Comparison of ENCODE assay signal across 10 cellular contexts in the genomic region with DNA sequence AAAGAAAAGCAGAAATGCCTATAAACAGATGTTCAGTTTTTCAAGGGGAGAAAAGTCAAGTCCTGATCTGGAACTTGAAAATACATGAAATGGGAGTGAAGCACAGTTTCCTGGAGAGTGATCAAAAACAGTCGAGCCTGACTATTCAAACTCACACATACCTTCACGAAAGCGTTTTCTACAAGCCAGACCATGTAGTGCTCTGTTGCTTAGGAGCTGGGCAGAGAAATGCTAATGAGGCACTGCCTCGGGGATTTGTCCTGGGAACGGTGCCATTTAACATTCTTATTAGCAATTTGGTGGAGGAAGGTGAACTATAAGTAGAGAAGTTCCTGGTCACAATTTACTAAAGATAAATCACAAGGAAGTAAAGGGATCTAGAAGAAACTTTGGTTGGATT. TPM values are rescaled to one million over a fixed set of nuclear protein-coding genes. Genes with fewer than 3 reads are reported as not detected.
A peak's percentile ranks its signal among the peaks of the same experiment; 100 is the strongest.
DNase-seq lines count a peak whose midpoint lies in the region; ATAC-seq lines count a peak whose summit lies in the region.
"Had no signal": no experiment of that assay in that cellular context is flagged by ENCODE, and none has a peak within 500 bp of the region (broad histone marks: within the 10 kb centered on the region; RNA-seq: fewer than 3 reads in every experiment).

No MANE protein-coding gene starts in this region.

- ATAC-seq in HG02970 (IDR thresholded peaks at IDR 0.05; ENCODE audit: low FRiP score, unreplicated experiment) (no peak), GM21723 (IDR thresholded peaks at IDR 0.05; ENCODE audit: unreplicated experiment) (no peak), HG02884 (IDR thresholded peaks at IDR 0.05; ENCODE audit: unreplicated experiment) (no peak)

- no peaks in the 10 kb centered on the region for H3K36me3 ChIP-seq in muscle layer of colon (ENCODE audit: insufficient read depth, low read length)
- H3K36me3 ChIP-seq: uterus had no signal

- DNase-seq in COLO829 (ENCODE audit: low spot score) (peak; percentile 57), NCI-H226 (peak; percentile 2), fibroblast of gingiva (ENCODE audit: low read depth) (peak; percentile 71)
- no peak for DNase-seq in activated T-helper 2 cell treated with anti-CD3 and anti-CD28 coated beads, Interferon-gamma antibody, Interleukin-2, Interleukin-4, amounts not matched to agents 10 μg/mL and 5 μg/mL and 100 μg/mL, durations not matched to agents 14 hours and 24 hours and 36 hours (ENCODE audit: low spot score)
- DNase-seq: effector CD4-positive, alpha-beta T cell; uterus had no signal

- no peak overlapping the region for H3K9ac ChIP-seq in muscle layer of colon (ENCODE audit: low read length)

- intact Hi-C loops in activated T-helper 2 cell treated with anti-CD3 and anti-CD28 coated beads, Interferon-gamma antibody, Interleukin-2, Interleukin-4, amounts not matched to agents 10 μg/mL and 5 μg/mL and 100 μg/mL, durations not matched to agents 14 hours and 24 hours and 36 hours (cut with micrococcal nuclease): no loop called here

- peak overlapping the region; percentile 41 for H3K27ac ChIP-seq in muscle layer of colon (ENCODE audit: low read depth, low read length)
- H3K27ac ChIP-seq: uterus had no signal

- no peak overlapping the region for H3K4me3 Mint-ChIP-seq in activated T-helper 2 cell treated with anti-CD3 and anti-CD28 coated beads, Interferon-gamma antibody, Interleukin-2, Interleukin-4, amounts not matched to agents 10 μg/mL and 5 μg/mL and 100 μg/mL, durations not matched to agents 14 hours and 24 hours and 36 hours (ENCODE audit: low read depth)

- peaks cover 49% of the 10 kb centered on the region for H3K4me1 ChIP-seq in muscle layer of colon (ENCODE audit: insufficient read depth, low read length)
- H3K4me1 ChIP-seq: uterus had no signal

- H3K27me3 Mint-ChIP-seq in activated T-helper 2 cell treated with anti-CD3 and anti-CD28 coated beads, Interferon-gamma antibody, Interleukin-2, Interleukin-4, amounts not matched to agents 10 μg/mL and 5 μg/mL and 100 μg/mL, durations not matched to agents 14 hours and 24 hours and 36 hours (ENCODE audit: low read depth): peaks cover 33% of the 10 kb centered on the region

- H3K9me3 ChIP-seq in muscle layer of colon (ENCODE audit: low read length): no peaks in the 10 kb centered on the region
- H3K9me3 ChIP-seq: uterus had no signal

- H3K4me3 ChIP-seq in muscle layer of colon (ENCODE audit: low read depth in 1 of 2, low read length in 2 of 2): no peak overlapping the region
- H3K4me3 ChIP-seq: uterus had no signal

- H3K27ac Mint-ChIP-seq in activated T-helper 2 cell treated with anti-CD3 and anti-CD28 coated beads, Interferon-gamma antibody, Interleukin-2, Interleukin-4, amounts not matched to agents 10 μg/mL and 5 μg/mL and 100 μg/mL, durations not matched to agents 14 hours and 24 hours and 36 hours: no peak overlapping the region

- H3K36me3 Mint-ChIP-seq in activated T-helper 2 cell treated with anti-CD3 and anti-CD28 coated beads, Interferon-gamma antibody, Interleukin-2, Interleukin-4, amounts not matched to agents 10 μg/mL and 5 μg/mL and 100 μg/mL, durations not matched to agents 14 hours and 24 hours and 36 hours (ENCODE audit: low read depth): no peaks in the 10 kb centered on the region

- H3K9me3 Mint-ChIP-seq in activated T-helper 2 cell treated with anti-CD3 and anti-CD28 coated beads, Interferon-gamma antibody, Interleukin-2, Interleukin-4, amounts not matched to agents 10 μg/mL and 5 μg/mL and 100 μg/mL, durations not matched to agents 14 hours and 24 hours and 36 hours: no peaks in the 10 kb centered on the region

- no peaks in the 10 kb centered on the region for H3K27me3 ChIP-seq in muscle layer of colon (ENCODE audit: control insufficient read depth in 1 of 2, insufficient read depth in 2 of 2, low read length in 2 of 2)
- H3K27me3 ChIP-seq: uterus had no signal

- H3K4me1 Mint-ChIP-seq in activated T-helper 2 cell treated with anti-CD3 and anti-CD28 coated beads, Interferon-gamma antibody, Interleukin-2, Interleukin-4, amounts not matched to agents 10 μg/mL and 5 μg/mL and 100 μg/mL, durations not matched to agents 14 hours and 24 hours and 36 hours (ENCODE audit: low read depth): no peaks in the 10 kb centered on the region

RNA-seq across cellular contexts. Expression of a gene that starts 5.9 kb away (rescaled TPM):
- total RNA-seq in activated T-helper 2 cell treated with anti-CD3 and anti-CD28 coated beads, Interferon-gamma antibody, Interleukin-2, Interleukin-4, amounts not matched to agents 10 μg/mL and 5 μg/mL and 100 μg/mL, durations not matched to agents 14 hours and 24 hours and 36 hours: 1.5 and 2.4 TPM in 2 replicates
